In genomic region chr1:1658583-1659549, GRCh38 we compare ENCODE assay signal across 1 cellular context.
TF ChIP-seq lines count a peak whose summit lies in the region.
"Not testable (repeated sequence)": the region's sequence is repeated elsewhere in the genome, so short reads cannot be mapped to it uniquely, and the experiment has no call there.

TSS of gene CDK11B (minus strand) at chr1:1659004. CDS start at chr1:1657485, 1,519 bp downstream.

TF ChIP-seq in K562, 482 proteins besides CTCF, POLR2A, EP300 and RAD21 (continued from another document and continues in another):
- TF ChIP-seq VEZF1 (CRISPR knock-in tag; IDR thresholded peaks at IDR 0.05) (peak; percentile 42; the same call in 1 of the 2 replicates), JUN (IDR thresholded peaks at IDR 0.05; ENCODE audit: borderline replicate concordance, low read depth, low read length) (peak; percentile 57; the same call in 1 of the 2 replicates), ZBTB17 (CRISPR knock-in tag; IDR thresholded peaks at IDR 0.05) (peak; percentile 80), TBL1XR1 (IDR thresholded peaks at IDR 0.05; ENCODE audit: low read length in 2 of 2) (peak in 1 of 2 experiments; percentile 88; a peak in 2 of 4 replicates), KLF1 (tag; IDR thresholded peaks at IDR 0.05) (peak; percentile 93), PHF8 (IDR thresholded peaks at IDR 0.05; ENCODE audit: borderline replicate concordance, low read length) (peak; percentile 27; the same call in 1 of the 2 replicates), ZNF384 (IDR thresholded peaks at IDR 0.05; ENCODE audit: low read depth, low read length) (peak; percentile 34; the same call in 1 of the 2 replicates), SUPT5H (IDR thresholded peaks at IDR 0.05) (peak; percentile 71), RBBP5 (IDR thresholded peaks at IDR 0.05; ENCODE audit: borderline replicate concordance, insufficient read depth, low read length, poor library complexity, severe bottlenecking) (peak; percentile 72), ZSCAN29 (IDR thresholded peaks at IDR 0.05) (0 out of 2 replicates have a peak, but pooled peaks have one; percentile 38), KHSRP (IDR thresholded peaks at IDR 0.05) (peak; percentile 96), NFIC (IDR thresholded peaks at IDR 0.05) (peak; percentile 26; the same call in 1 of the 2 replicates), MTA1 (IDR thresholded peaks at IDR 0.05; ENCODE audit: borderline replicate concordance) (peak; percentile 100), JUND (IDR thresholded peaks at IDR 0.05; ENCODE audit: borderline replicate concordance, low read depth, low read length) (peak; percentile 69), SMAD4 (CRISPR knock-in tag; conservative IDR thresholded peaks at IDR 0.05) (peak; percentile 69; the same call in 1 of the 2 replicates), ATF3 (IDR thresholded peaks at IDR 0.05) (peak; percentile 82), ATF3 (CRISPR knock-in tag; conservative IDR thresholded peaks at IDR 0.05) (0 out of 2 replicates have a peak, but pooled peaks have one; percentile 30), ZBTB9 (CRISPR knock-in tag; IDR thresholded peaks at IDR 0.05) (0 out of 2 replicates have a peak, but pooled peaks have one; percentile 25), ZNF263 (CRISPR knock-in tag; IDR thresholded peaks at IDR 0.05; ENCODE audit: borderline replicate concordance) (peak; percentile 14; the same call in 1 of the 2 replicates), HDAC2 (IDR thresholded peaks at IDR 0.05) (peak; percentile 87), CGGBP1 (CRISPR knock-in tag; IDR thresholded peaks at IDR 0.05) (peak; percentile 94; the same call in 1 of the 2 replicates), ELF4 (CRISPR knock-in tag; IDR thresholded peaks at IDR 0.05) (peak; percentile 88), TFAP4 (CRISPR knock-in tag; IDR thresholded peaks at IDR 0.05; ENCODE audit: borderline replicate concordance) (peak; percentile 78), TOE1 (IDR thresholded peaks at IDR 0.05; ENCODE audit: borderline replicate concordance) (peak; percentile 66; the same call in 1 of the 2 replicates), ZNF395 (CRISPR knock-in tag; IDR thresholded peaks at IDR 0.05) (peak; percentile 90), ARID4B (CRISPR knock-in tag; IDR thresholded peaks at IDR 0.05) (peak; percentile 75), ELF2 (CRISPR knock-in tag; IDR thresholded peaks at IDR 0.05) (peak; percentile 97), ZNF316 (IDR thresholded peaks at IDR 0.05) (peak; percentile 49), POLR2H (tag; IDR thresholded peaks at IDR 0.05; ENCODE audit: low read depth) (peak; percentile 58; the same call in 1 of the 2 replicates), TCF7 (IDR thresholded peaks at IDR 0.05; ENCODE audit: borderline replicate concordance) (peak; percentile 51; the same call in 1 of the 2 replicates), TAF1 (IDR thresholded peaks at IDR 0.05; ENCODE audit: control insufficient read depth, extremely low read depth, insufficient read depth, low read length, severe bottlenecking) (peak; percentile 58), RBFOX2 (IDR thresholded peaks at IDR 0.05; ENCODE audit: low read depth, low read length) (peak; percentile 73), MTA3 (IDR thresholded peaks at IDR 0.05; ENCODE audit: borderline replicate concordance) (peak; percentile 83; the same call in 1 of the 2 replicates), AFF1 (IDR thresholded peaks at IDR 0.05; ENCODE audit: low read depth in 1 of 2, partially characterized antibody in 2 of 2) (peak in 1 of 2 experiments; percentile 48), SRF (CRISPR knock-in tag; IDR thresholded peaks at IDR 0.05) (0 out of 4 replicates have a peak, but pooled peaks of 1 of the 2 experiments have one; percentile 66), TARDBP (IDR thresholded peaks at IDR 0.05) (peak; percentile 58; the same call in 1 of the 2 replicates), ZFX (CRISPR knock-in tag; IDR thresholded peaks at IDR 0.05) (peak; percentile 69), ASH1L (IDR thresholded peaks at IDR 0.05; ENCODE audit: borderline replicate concordance, low read depth, partially characterized antibody) (peak; percentile 77), ZBTB2 (IDR thresholded peaks at IDR 0.05) (peak; percentile 97)
- TF ChIP-seq JUN (CRISPR knock-in tag; IDR thresholded peaks at IDR 0.05; ENCODE audit: borderline replicate concordance); JUND (tag; IDR thresholded peaks at IDR 0.05; ENCODE audit: borderline replicate concordance, low read depth, low read length); TOE1 (CRISPR knock-in tag; IDR thresholded peaks at IDR 0.05; ENCODE audit: borderline replicate concordance, low read depth): not testable (repeated sequence)
